In the genomic region with DNA sequence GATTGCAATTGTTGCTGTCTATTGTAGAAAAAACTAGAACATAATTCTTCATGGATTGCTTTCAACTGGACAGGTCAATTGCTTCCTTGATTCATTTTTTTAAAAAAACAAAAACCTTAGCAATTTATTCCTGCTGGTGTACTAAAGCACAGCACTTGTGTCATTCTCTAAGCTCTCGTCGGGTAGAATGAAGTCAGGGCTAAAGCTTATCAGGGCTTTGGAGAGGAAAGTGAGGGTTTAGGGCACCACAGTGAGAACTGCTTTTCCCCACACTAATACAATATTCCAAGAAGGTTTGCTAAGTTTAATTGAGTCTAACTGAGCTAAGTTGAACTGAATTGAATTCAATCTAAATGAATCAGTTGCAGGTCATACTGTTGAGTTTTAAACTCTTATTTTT, we compare ENCODE assay signal across 25 cellular contexts.
DNase-seq lines count a peak whose midpoint lies in the region; ATAC-seq, FAIRE-seq and TF ChIP-seq lines count a peak whose summit lies in the region.
"Had no signal": no experiment of that assay in that cellular context is flagged by ENCODE, and none has a peak within 500 bp of the region (broad histone marks: within the 10 kb centered on the region; RNA-seq: fewer than 3 reads in every experiment).

No MANE protein-coding gene starts in this region.

- POLR2A ChIA-PET in H1 (lab: Charles Lee; ENCODE audit: partially characterized antibody) = no interaction called here

- intact Hi-C loops in Right ventricle myocardium superior (cut with DNase I) (no loop called here), left ventricle myocardium superior (cut with micrococcal nuclease) (no loop called here), thyroid gland (cut with DNase I) (no loop called here), body of pancreas (cut with DNase I) (no loop called here)

- H2AFZ ChIP-seq in H1 (ENCODE audit: low read length) (0 out of 2 replicates have a peak overlapping the region, but pooled peaks have one; percentile 88), neural progenitor cell (replicated peaks) (no peak overlapping the region)

- H2BK5ac ChIP-seq in H1 (ENCODE audit: low read depth, low read length) = no peak overlapping the region

- no peak overlapping the region for H2BK12ac ChIP-seq in H1 (ENCODE audit: low read depth, low read length)

- no peak overlapping the region for H2BK20ac ChIP-seq in H1 (ENCODE audit: low read length)

- ATAC-seq in Right ventricle myocardium superior (ENCODE audit: poor library complexity) (peak; percentile 36), left ventricle myocardium superior (no peak), body of pancreas (no peak), GM21825 (IDR thresholded peaks at IDR 0.05; ENCODE audit: unreplicated experiment) (no peak)
- ATAC-seq: CD8-positive, alpha-beta T cell; GM12878 had no signal

- TF ChIP-seq CTCF in H1 (IDR thresholded peaks at IDR 0.05; ENCODE audit: control extremely low read depth in 1 of 3, insufficient read depth in 1 of 3, low read depth in 1 of 3, low read length in 3 of 3) (no peak), neural progenitor cell (IDR thresholded peaks at IDR 0.05) (no peak), thyroid gland (IDR thresholded peaks at IDR 0.05) (peak in 1 of 6 experiments; percentile 20), body of pancreas (IDR thresholded peaks at IDR 0.05) (no peak)

- H3K36me3 Mint-ChIP-seq in neural progenitor cell = no peaks in the 10 kb centered on the region
- H3K36me3 Mint-ChIP-seq: CD4-positive, CD25-positive, alpha-beta regulatory T cell; CD8-positive, alpha-beta T cell had no signal

- no peak overlapping the region for H2BK120ac ChIP-seq in H1 (replicated peaks; ENCODE audit: low read depth, low read length)

- no peak overlapping the region for H4K91ac ChIP-seq in H1 (replicated peaks; ENCODE audit: insufficient read length, low read length)

- peaks cover 0 to 3% (median 0%) of the 10 kb centered on the region in 4 experiments; a peak in 1 of 7 replicates for H3K4me1 ChIP-seq in H1 (replicated peaks in 1 of 4; ENCODE audit: control insufficient read depth in 3 of 4, insufficient read depth in 4 of 4, low read length in 3 of 4)
- H3K4me1 ChIP-seq in neural progenitor cell = peaks cover 26% of the 10 kb centered on the region
- peaks cover 27 to 28% of the 10 kb centered on the region in 2 donors for H3K4me1 ChIP-seq in thyroid gland
- H3K4me1 ChIP-seq in body of pancreas = peaks cover 13% of the 10 kb centered on the region
- H3K4me1 ChIP-seq: BLaER1, Caco-2 had no signal

- H3K4me2 ChIP-seq in H1 (ENCODE audit: insufficient read depth in 1 of 2, low read depth in 2 of 2, low read length in 2 of 2) (no peak overlapping the region), neural progenitor cell (no peak overlapping the region)
- H3K4me2 ChIP-seq: BLaER1 had no signal

- H3K9me3 Mint-ChIP-seq in neural progenitor cell = peaks cover 6% of the 10 kb centered on the region
- H3K9me3 Mint-ChIP-seq: CD8-positive, alpha-beta T cell had no signal

- H3K79me1 ChIP-seq in H1 (ENCODE audit: low read depth, low read length) = no peaks in the 10 kb centered on the region

- H3K4me1 Mint-ChIP-seq in neural progenitor cell = peaks cover 18% of the 10 kb centered on the region
- H3K4me1 Mint-ChIP-seq: B cell; CD4-positive, CD25-positive, alpha-beta regulatory T cell had no signal

- no peaks in the 10 kb centered on the region for H3K79me2 ChIP-seq in H1 (ENCODE audit: control insufficient read depth in 1 of 2, insufficient read depth in 2 of 2, low read length in 2 of 2)
- no peaks in the 10 kb centered on the region for H3K79me2 ChIP-seq in neural progenitor cell (ENCODE audit: low read depth)

- TF ChIP-seq POLR2A in H1 (IDR thresholded peaks at IDR 0.05; ENCODE audit: control extremely low read depth in 1 of 2, low read depth in 2 of 2, low read length in 2 of 2) (no peak), thyroid gland (IDR thresholded peaks at IDR 0.05) (no peak), body of pancreas (IDR thresholded peaks at IDR 0.05) (no peak)

- no peak overlapping the region for H3K56ac ChIP-seq in H1 (replicated peaks; ENCODE audit: insufficient read length, low read depth, low read length)

- CTCF ChIA-PET in H1 (lab: Charles Lee; ENCODE audit: partially characterized antibody) = interaction anchor here (0.6 to 1.2 kb wide), 7 partner anchors 9 to 1558 kb away, joined by 3 to 4 read pairs (median 3); no protein-coding TSS in a partner anchor

- H2AK5ac ChIP-seq in H1 (ENCODE audit: low read depth, low read length) = no peak overlapping the region

- DNase-seq in Right ventricle myocardium superior = no peak
- DNase-seq in left ventricle myocardium superior = no peak
- no peak for DNase-seq in H1 (ENCODE audit: low read depth in 1 of 2, low spot score in 2 of 2)
- peak; percentile 35 for DNase-seq in neural progenitor cell (ENCODE audit: low spot score)
- DNase-seq in thyroid gland = no peak
- no peak for DNase-seq in body of pancreas
- no peak for DNase-seq in effector CD4-positive, alpha-beta T cell
- DNase-seq: Caco-2; CD4-positive, CD25-positive, alpha-beta regulatory T cell; CD8-positive, alpha-beta T cell; DMS 273 treated with DMSO at 0.1 percent for 48 hours; DMS79; EL; GDM1; GOT3; H7; HCEC 1CT had no signal

- H3K27me3 ChIP-seq in H1 (replicated peaks in 1 of 4; ENCODE audit: control insufficient read depth in 3 of 4, extremely low read depth in 1 of 4, insufficient read depth in 3 of 4, low read length in 3 of 4) (no peaks in the 10 kb centered on the region), neural progenitor cell (no peaks in the 10 kb centered on the region), thyroid gland (no peaks in the 10 kb centered on the region), body of pancreas (no peaks in the 10 kb centered on the region)
- H3K27me3 ChIP-seq: BLaER1 had no signal

- H3K9ac ChIP-seq in H1 (replicated peaks in 1 of 4; ENCODE audit: extremely low read depth in 1 of 4, low read depth in 3 of 4, low read length in 3 of 4) = no peak overlapping the region
- no peak overlapping the region for H3K9ac ChIP-seq in neural progenitor cell
- H3K9ac ChIP-seq: BLaER1 had no signal

- no peak overlapping the region for H3K27ac ChIP-seq in H1 (ENCODE audit: low read depth, low read length)
- no peak overlapping the region for H3K27ac ChIP-seq in neural progenitor cell
- H3K27ac ChIP-seq in thyroid gland = peak overlapping the region; percentile 54 to 61 (median 61)
- no peak overlapping the region for H3K27ac ChIP-seq in body of pancreas
- H3K27ac ChIP-seq: 22Rv1, BLaER1, C4-2B had no signal

- H3K27ac Mint-ChIP-seq in neural progenitor cell = peak overlapping the region; percentile 22
- H3K27ac Mint-ChIP-seq: B cell; CD4-positive, CD25-positive, alpha-beta regulatory T cell; CD8-positive, alpha-beta T cell had no signal

- no peaks in the 10 kb centered on the region for H4K20me1 ChIP-seq in H1 (replicated peaks in 1 of 2; ENCODE audit: control insufficient read depth in 1 of 2, insufficient read depth in 2 of 2, low read length in 2 of 2)
- H4K20me1 ChIP-seq in neural progenitor cell (ENCODE audit: low read depth) = no peaks in the 10 kb centered on the region
- H4K20me1 ChIP-seq: BLaER1 had no signal

- H4K5ac ChIP-seq in H1 (ENCODE audit: insufficient read length, low read depth, low read length) = no peak overlapping the region

- no peak overlapping the region for H4K8ac ChIP-seq in H1 (ENCODE audit: extremely low read depth, insufficient read depth, low read length)

- no peak overlapping the region for H3K4me3 Mint-ChIP-seq in neural progenitor cell
- H3K4me3 Mint-ChIP-seq: B cell; CD4-positive, CD25-positive, alpha-beta regulatory T cell; CD8-positive, alpha-beta T cell had no signal

- peaks cover 0 to 7% of the 10 kb centered on the region in 2 experiments; a peak in 2 of 4 replicates for H3K9me3 ChIP-seq in H1 (ENCODE audit: insufficient read depth in 2 of 2, low read depth in 1 of 2, low read length in 1 of 2)
- no peaks in the 10 kb centered on the region for H3K9me3 ChIP-seq in neural progenitor cell (ENCODE audit: low read depth)
- no peaks in the 10 kb centered on the region for H3K9me3 ChIP-seq in thyroid gland
- no peaks in the 10 kb centered on the region for H3K9me3 ChIP-seq in body of pancreas
- H3K9me3 ChIP-seq: BLaER1, Caco-2 had no signal

- 75% methylated on average over 2 of the region's 2 CpGs; no CpG with 5 or more reads in 1 of the 2 experiments for WGBS in H1 (ENCODE audit: extremely low coverage in 1 of 2, insufficient coverage in 1 of 2, insufficient read length in 1 of 2, insufficient replicate concordance in 2 of 2, low coverage in 1 of 2, low lambda C conversion rate in 2 of 2, missing lambda C conversion rate in 1 of 2), 2 experiments
- WGBS in thyroid gland, 2 donors = 26 to 27% methylated on average over 2 of the region's 2 CpGs
- 32 to 43% methylated on average over 2 of the region's 2 CpGs for WGBS in body of pancreas, 2 donors

- no peak for TF ChIP-seq EP300 in H1 (IDR thresholded peaks at IDR 0.05; ENCODE audit: borderline replicate concordance in 1 of 2, low read depth in 2 of 2, low read length in 2 of 2)

- FAIRE-seq in H1 (lab: Jason Lieb, UNC) = no peak
- FAIRE-seq: A204.1, GM12878, GM19239 had no signal

- TF ChIP-seq RAD21 in H1 (IDR thresholded peaks at IDR 0.05 in 1 of 2, conservative IDR thresholded peaks at IDR 0.05 in 1 of 2; ENCODE audit: low read depth in 2 of 2, low read length in 2 of 2) = no peak

- H3K18ac ChIP-seq in H1 (ENCODE audit: extremely low read depth, low read length) = no peak overlapping the region

- H3K4ac ChIP-seq in H1 (replicated peaks; ENCODE audit: insufficient read length, low read depth, low read length) = no peak overlapping the region

- no peaks in the 10 kb centered on the region for H3K23me2 ChIP-seq in H1 (ENCODE audit: low read depth, low read length)

- H3K4me3 ChIP-seq in H1 (ENCODE audit: extremely low read depth in 1 of 4, insufficient read depth in 2 of 4, low read depth in 3 of 4, low read length in 4 of 4) = no peak overlapping the region
- no peak overlapping the region for H3K4me3 ChIP-seq in neural progenitor cell
- H3K4me3 ChIP-seq in thyroid gland (replicated peaks in 1 of 3) = no peak overlapping the region
- no peak overlapping the region for H3K4me3 ChIP-seq in body of pancreas
- H3K4me3 ChIP-seq: BLaER1, GM12878 had no signal

- peaks cover 5% of the 10 kb centered on the region for H3F3A ChIP-seq in neural progenitor cell (ENCODE audit: low read depth)

- H3K36me3 ChIP-seq in H1 (ENCODE audit: control insufficient read depth in 2 of 4, insufficient read depth in 4 of 4, low read length in 3 of 4) = no peaks in the 10 kb centered on the region
- no peaks in the 10 kb centered on the region for H3K36me3 ChIP-seq in neural progenitor cell
- H3K36me3 ChIP-seq in thyroid gland = no peaks in the 10 kb centered on the region
- no peaks in the 10 kb centered on the region for H3K36me3 ChIP-seq in body of pancreas (replicated peaks in 1 of 2; ENCODE audit: insufficient read depth in 1 of 2, low read depth in 2 of 2)
- H3K36me3 ChIP-seq: BLaER1 had no signal

- no peak overlapping the region for H3K23ac ChIP-seq in H1 (ENCODE audit: insufficient read length)

- no peak overlapping the region for H3K14ac ChIP-seq in H1 (ENCODE audit: insufficient read length)

- H2BK15ac ChIP-seq in H1 (ENCODE audit: low read length) = no peak overlapping the region

- peaks cover 7% of the 10 kb centered on the region for H3K27me3 Mint-ChIP-seq in neural progenitor cell (ENCODE audit: insufficient read depth, low read depth)
- H3K27me3 Mint-ChIP-seq: CD4-positive, CD25-positive, alpha-beta regulatory T cell had no signal

TF ChIP-seq in H1, 55 proteins besides CTCF, POLR2A, EP300 and RAD21 (continues in another document):
- TF ChIP-seq SP1 (IDR thresholded peaks at IDR 0.05; ENCODE audit: low read depth, low read length) = no peak

Comparison
In these comparisons a context has a peak if more than half of its experiments do, and no peak if none do; other contexts are left out.
1. H3K27ac ChIP-seq: peak in thyroid gland (3 of 3); none in H1 (single experiment), neural progenitor cell (single experiment) and body of pancreas (0 of 4).